In genomic region chr18:48975221-48975816, GRCh38 we compare ENCODE assay signal across 1 cellular context.
TF ChIP-seq lines count a peak whose summit lies in the region.

No MANE protein-coding gene starts in this region.

TF ChIP-seq in HepG2, 621 proteins besides CTCF, POLR2A, EP300 and RAD21 (continued from another document and continues in another):
- TF ChIP-seq ELF3 (CRISPR knock-in tag; IDR thresholded peaks at IDR 0.05), result no peak
- TF ChIP-seq ZBTB21 (CRISPR knock-in tag; IDR thresholded peaks at IDR 0.05), result no peak
- no peak for TF ChIP-seq ZZZ3 (CRISPR knock-in tag; IDR thresholded peaks at IDR 0.05; ENCODE audit: borderline replicate concordance)
- TF ChIP-seq ZBTB37 (CRISPR knock-in tag; IDR thresholded peaks at IDR 0.05), result no peak
- TF ChIP-seq GPBP1L1 (CRISPR knock-in tag; IDR thresholded peaks at IDR 0.05), result no peak
- 0 out of 2 replicates have a peak, but pooled peaks have one; percentile 1 for TF ChIP-seq YEATS4 (CRISPR knock-in tag; IDR thresholded peaks at IDR 0.05; ENCODE audit: borderline replicate concordance)
- peak; percentile 68; the same call in 1 of the 2 replicates for TF ChIP-seq ZNF777 (CRISPR knock-in tag; IDR thresholded peaks at IDR 0.05)
- no peak for TF ChIP-seq AHR (CRISPR knock-in tag; IDR thresholded peaks at IDR 0.05)
- no peak for TF ChIP-seq MAFK (conservative IDR thresholded peaks at IDR 0.05 in 1 of 2, IDR thresholded peaks at IDR 0.05 in 1 of 2; ENCODE audit: low read length in 2 of 2)
- TF ChIP-seq SMC3 (IDR thresholded peaks at IDR 0.05; ENCODE audit: low read length), result no peak
- TF ChIP-seq ZNF512 (CRISPR knock-in tag; IDR thresholded peaks at IDR 0.05), result no peak
- no peak for TF ChIP-seq ZNF768 (CRISPR knock-in tag; IDR thresholded peaks at IDR 0.05)
- TF ChIP-seq HNRNPUL1 (IDR thresholded peaks at IDR 0.05; ENCODE audit: low read depth, low read length), result no peak
- TF ChIP-seq LBX2 (CRISPR knock-in tag; IDR thresholded peaks at IDR 0.05; ENCODE audit: borderline replicate concordance), result no peak
- no peak for TF ChIP-seq XRCC5 (optimal IDR thresholded peaks at IDR 0.05; ENCODE audit: low read length)
- TF ChIP-seq SYNCRIP (IDR thresholded peaks at IDR 0.05; ENCODE audit: insufficient read depth, low read depth, low read length), result no peak
- no peak for TF ChIP-seq TOPORS (CRISPR knock-in tag; IDR thresholded peaks at IDR 0.05)
- TF ChIP-seq HDAC1 (CRISPR knock-in tag; IDR thresholded peaks at IDR 0.05), result 0 out of 2 replicates have a peak, but pooled peaks have one; percentile 31
- no peak for TF ChIP-seq TEAD3 (CRISPR knock-in tag; optimal IDR thresholded peaks at IDR 0.05; ENCODE audit: borderline replicate concordance)
- TF ChIP-seq ZBTB33 (CRISPR knock-in tag; IDR thresholded peaks at IDR 0.05), result no peak
- TF ChIP-seq FOXP1 (IDR thresholded peaks at IDR 0.05), result no peak
- TF ChIP-seq FOXP1 (CRISPR knock-in tag; IDR thresholded peaks at IDR 0.05), result no peak
- TF ChIP-seq SAP130 (CRISPR knock-in tag; IDR thresholded peaks at IDR 0.05; ENCODE audit: low read depth), result peak; percentile 9; the same call in 1 of the 2 replicates
- TF ChIP-seq BCL3 (CRISPR knock-in tag; IDR thresholded peaks at IDR 0.05), result no peak
- TF ChIP-seq SP5 (CRISPR knock-in tag; IDR thresholded peaks at IDR 0.05; ENCODE audit: borderline replicate concordance, low read depth), result no peak
- TF ChIP-seq ZNF547 (CRISPR knock-in tag; IDR thresholded peaks at IDR 0.05), result no peak
- no peak for TF ChIP-seq DR1 (CRISPR knock-in tag; IDR thresholded peaks at IDR 0.05)
- no peak for TF ChIP-seq ATRX (CRISPR knock-in tag; IDR thresholded peaks at IDR 0.05; ENCODE audit: borderline replicate concordance)
- TF ChIP-seq KDM6A (CRISPR knock-in tag; IDR thresholded peaks at IDR 0.05; ENCODE audit: low read depth), result no peak
- no peak for TF ChIP-seq ZFYVE20 (CRISPR knock-in tag; IDR thresholded peaks at IDR 0.05; ENCODE audit: borderline replicate concordance, low read depth)
- TF ChIP-seq ZNF639 (CRISPR knock-in tag; conservative IDR thresholded peaks at IDR 0.05), result 0 out of 2 replicates have a peak, but pooled peaks have one; percentile 9
- TF ChIP-seq E2F1 (CRISPR knock-in tag; IDR thresholded peaks at IDR 0.05), result no peak
- no peak for TF ChIP-seq NR3C1 (CRISPR knock-in tag; IDR thresholded peaks at IDR 0.05)
- no peak for TF ChIP-seq ZNF101 (CRISPR knock-in tag; IDR thresholded peaks at IDR 0.05; ENCODE audit: borderline replicate concordance, low read depth)
- no peak for TF ChIP-seq BATF2 (CRISPR knock-in tag; IDR thresholded peaks at IDR 0.05)
- no peak for TF ChIP-seq ZNF83 (CRISPR knock-in tag; IDR thresholded peaks at IDR 0.05; ENCODE audit: borderline replicate concordance)
- no peak for TF ChIP-seq GMEB1 (CRISPR knock-in tag; IDR thresholded peaks at IDR 0.05; ENCODE audit: borderline replicate concordance)
- no peak for TF ChIP-seq CEBPG (CRISPR knock-in tag; IDR thresholded peaks at IDR 0.05)
- no peak for TF ChIP-seq MBNL3 (CRISPR knock-in tag; conservative IDR thresholded peaks at IDR 0.05)
- no peak for TF ChIP-seq ZBTB46 (CRISPR knock-in tag; IDR thresholded peaks at IDR 0.05; ENCODE audit: borderline replicate concordance)
- TF ChIP-seq FOXM1 (CRISPR knock-in tag; IDR thresholded peaks at IDR 0.05), result no peak
- peak; percentile 35; the same call in 1 of the 2 replicates for TF ChIP-seq ZBTB2 (CRISPR knock-in tag; IDR thresholded peaks at IDR 0.05; ENCODE audit: low read depth)
- no peak for TF ChIP-seq TAF15 (IDR thresholded peaks at IDR 0.05; ENCODE audit: low read depth, low read length, poor library complexity, severe bottlenecking)
